Comparison of ENCODE assay signal across 8 cellular contexts in genomic region chr11:110711776-110712642, GRCh38. TPM values are rescaled to one million over a fixed set of nuclear protein-coding genes. Genes with fewer than 3 reads are reported as not detected.
DNase-seq lines count a peak whose midpoint lies in the region; ATAC-seq, FAIRE-seq and TF ChIP-seq lines count a peak whose summit lies in the region.
"Had no signal": no experiment of that assay in that cellular context is flagged by ENCODE, and none has a peak within 500 bp of the region (broad histone marks: within the 10 kb centered on the region; RNA-seq: fewer than 3 reads in every experiment).

A gene with protein sequence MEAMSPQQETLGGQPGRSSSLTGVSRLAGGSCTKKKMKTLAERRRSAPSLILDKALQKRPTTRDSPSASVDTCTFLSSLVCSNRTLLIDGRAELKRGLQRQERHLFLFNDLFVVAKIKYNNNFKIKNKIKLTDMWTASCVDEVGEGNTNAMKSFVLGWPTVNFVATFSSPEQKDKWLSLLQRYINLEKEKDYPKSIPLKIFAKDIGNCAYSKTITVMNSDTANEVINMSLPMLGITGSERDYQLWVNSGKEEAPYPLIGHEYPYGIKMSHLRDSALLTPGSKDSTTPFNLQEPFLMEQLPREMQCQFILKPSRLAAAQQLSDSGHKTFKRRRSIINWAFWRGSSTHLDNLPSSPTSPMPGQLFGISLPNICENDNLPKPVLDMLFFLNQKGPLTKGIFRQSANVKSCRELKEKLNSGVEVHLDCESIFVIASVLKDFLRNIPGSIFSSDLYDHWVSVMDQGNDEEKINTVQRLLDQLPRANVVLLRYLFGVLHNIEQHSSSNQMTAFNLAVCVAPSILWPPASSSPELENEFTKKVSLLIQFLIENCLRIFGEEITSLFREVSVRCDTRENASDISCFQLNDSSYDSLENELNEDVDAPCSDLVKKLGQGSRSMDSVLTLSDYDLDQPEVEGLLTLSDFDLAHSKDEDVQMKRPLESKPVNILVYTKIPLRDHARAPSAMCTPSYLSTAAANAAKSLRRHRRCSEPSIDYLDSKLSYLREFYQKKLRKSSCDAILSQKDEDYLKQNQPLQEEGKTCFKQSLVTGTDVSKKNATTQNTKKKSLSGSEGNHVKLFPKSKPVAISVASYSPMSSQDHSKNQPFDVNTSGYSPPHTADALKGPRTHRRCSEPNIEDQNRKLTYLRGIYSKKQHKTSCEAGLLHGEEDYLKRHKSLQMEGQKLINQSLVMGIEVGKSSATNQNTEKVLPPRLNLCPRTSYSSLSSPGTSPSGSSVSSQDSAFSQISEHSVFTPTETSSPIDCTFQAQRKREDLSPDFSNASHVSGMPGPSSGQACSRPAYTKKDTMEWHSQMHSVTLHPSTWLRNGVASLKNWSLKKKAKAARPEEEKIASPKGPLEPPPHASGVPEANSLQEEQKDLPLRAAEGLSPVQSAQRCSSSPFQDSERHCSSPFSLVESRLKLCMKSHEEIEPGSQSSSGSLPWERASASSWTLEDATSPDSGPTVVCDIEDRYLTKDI (minus strand): TSS chr11:110712437. CDS start chr11:110712231, 206 bp downstream.

- peaks cover 11% of the 10 kb centered on the region for H3K4me1 Mint-ChIP-seq in activated CD4-positive, alpha-beta T cell treated with anti-CD3 and anti-CD28 coated beads for 36 hours
- peaks cover 8% of the 10 kb centered on the region for H3K4me1 Mint-ChIP-seq in endodermal cell
- H3K4me1 Mint-ChIP-seq in memory B cell: peaks cover 13% of the 10 kb centered on the region
- H3K4me1 Mint-ChIP-seq in stimulated activated effector memory CD8-positive, alpha-beta T cell treated with anti-CD3 and anti-CD28 coated beads, Interleukin-12 subunit alpha, Interleukin-12 subunit beta, amount 100 ng/mL, for 72 hours: peaks cover 17% of the 10 kb centered on the region

- no peaks in the 10 kb centered on the region for H3K9me3 Mint-ChIP-seq in activated CD4-positive, alpha-beta T cell treated with anti-CD3 and anti-CD28 coated beads for 36 hours (ENCODE audit: low read depth)
- H3K9me3 Mint-ChIP-seq in endodermal cell (no peaks in the 10 kb centered on the region), memory B cell (no peaks in the 10 kb centered on the region)
- no peaks in the 10 kb centered on the region for H3K9me3 Mint-ChIP-seq in stimulated activated effector memory CD8-positive, alpha-beta T cell treated with anti-CD3 and anti-CD28 coated beads, Interleukin-12 subunit alpha, Interleukin-12 subunit beta, amount 100 ng/mL, for 72 hours

- peak within 1 kb of the TSS; percentile 82 for H3K4me3 ChIP-seq in endodermal cell (ENCODE audit: low read length)

- H3K4me1 ChIP-seq in endodermal cell (ENCODE audit: control insufficient read depth, insufficient read depth, low read length): peaks cover 6% of the 10 kb centered on the region

- H3K27me3 ChIP-seq in endodermal cell (ENCODE audit: control insufficient read depth, insufficient read depth, low read length, poor library complexity, severe bottlenecking): peaks cover 91% of the 10 kb centered on the region

- no peak for FAIRE-seq in GM18507 (lab: Jason Lieb, UNC)
- FAIRE-seq: islet of Langerhans had no signal

- ATAC-seq in HG02763 (IDR thresholded peaks at IDR 0.05; ENCODE audit: unreplicated experiment) (peak; percentile 71), memory B cell (ENCODE audit: low read depth) (peak; percentile 89)
- ATAC-seq in activated CD4-positive, alpha-beta T cell treated with anti-CD3 and anti-CD28 coated beads for 36 hours: peak; percentile 91
- ATAC-seq in stimulated activated effector memory CD8-positive, alpha-beta T cell treated with anti-CD3 and anti-CD28 coated beads, Interleukin-12 subunit alpha, Interleukin-12 subunit beta, amount 100 ng/mL, for 72 hours: peak; percentile 90

- peak within 1 kb of the TSS; percentile 62 for H3K4me3 Mint-ChIP-seq in activated CD4-positive, alpha-beta T cell treated with anti-CD3 and anti-CD28 coated beads for 36 hours
- H3K4me3 Mint-ChIP-seq in endodermal cell: peak within 1 kb of the TSS; percentile 59
- H3K4me3 Mint-ChIP-seq in memory B cell: peak within 1 kb of the TSS; percentile 90
- H3K4me3 Mint-ChIP-seq in stimulated activated effector memory CD8-positive, alpha-beta T cell treated with anti-CD3 and anti-CD28 coated beads, Interleukin-12 subunit alpha, Interleukin-12 subunit beta, amount 100 ng/mL, for 72 hours: peak within 1 kb of the TSS; percentile 65

- H3K9ac ChIP-seq in endodermal cell (ENCODE audit: extremely low read depth, low read length, poor library complexity, severe bottlenecking): no peak within 1 kb of the TSS

- no peak within 1 kb of the TSS for H3K27ac Mint-ChIP-seq in activated CD4-positive, alpha-beta T cell treated with anti-CD3 and anti-CD28 coated beads for 36 hours
- H3K27ac Mint-ChIP-seq in endodermal cell: no peak within 1 kb of the TSS
- H3K27ac Mint-ChIP-seq in memory B cell: peak within 1 kb of the TSS; percentile 62
- no peak within 1 kb of the TSS for H3K27ac Mint-ChIP-seq in stimulated activated effector memory CD8-positive, alpha-beta T cell treated with anti-CD3 and anti-CD28 coated beads, Interleukin-12 subunit alpha, Interleukin-12 subunit beta, amount 100 ng/mL, for 72 hours

- intact Hi-C loops in activated CD4-positive, alpha-beta T cell treated with anti-CD3 and anti-CD28 coated beads for 36 hours (cut with DNase I, micrococcal nuclease): loop anchor here in 1 of 2 experiments (1.0 to 10.0 kb wide), 3 partner anchors 255 to 518 kb away; no protein-coding TSS in a partner anchor

- TF ChIP-seq CTCF in endodermal cell (conservative IDR thresholded peaks at IDR 0.05): peak; percentile 23

- H3K27ac ChIP-seq in endodermal cell (ENCODE audit: low read depth, low read length): no peak within 1 kb of the TSS

- H3K27me3 Mint-ChIP-seq in activated CD4-positive, alpha-beta T cell treated with anti-CD3 and anti-CD28 coated beads for 36 hours: peaks cover 57% of the 10 kb centered on the region
- H3K27me3 Mint-ChIP-seq in endodermal cell (ENCODE audit: insufficient read depth): peaks cover 63% of the 10 kb centered on the region
- H3K27me3 Mint-ChIP-seq in memory B cell: peaks cover 9% of the 10 kb centered on the region

- POLR2A ChIA-PET in activated CD4-positive, alpha-beta T cell treated with anti-CD3 and anti-CD28 coated beads for 36 hours (lab: Charles Lee): no interaction called here

- CTCF ChIA-PET in activated CD4-positive, alpha-beta T cell treated with anti-CD3 and anti-CD28 coated beads for 36 hours (lab: Charles Lee): interaction anchor here (0.8 kb wide), 1 partner anchor 511 kb away, joined by 3 read pairs; no protein-coding TSS in a partner anchor

- 0% methylated on average over 21 to 107 of the region's 107 CpGs for WGBS in endodermal cell (ENCODE audit: insufficient coverage in 1 of 2, insufficient read length in 1 of 2), 2 experiments

- DNase-seq in GM18507 (ENCODE audit: extremely low spot score, insufficient read length, low read depth) (peak; percentile 38), NCI-H2029 treated with DMSO at 0.1 percent for 48 hours (lab: John Stamatoyannopoulos, UW) (peak; percentile 11), endodermal cell (peak; percentile 91), memory B cell (ENCODE audit: low spot score in 2 of 2) (peak; percentile 66 to 69)
- peak; percentile 77 for DNase-seq in activated CD4-positive, alpha-beta T cell treated with anti-CD3 and anti-CD28 coated beads for 36 hours
- DNase-seq in stimulated activated effector memory CD8-positive, alpha-beta T cell treated with anti-CD3 and anti-CD28 coated beads, Interleukin-12 subunit alpha, Interleukin-12 subunit beta, amount 100 ng/mL, for 72 hours (ENCODE audit: low spot score in 2 of 2): peak; percentile 34 to 66

- H3K9me3 ChIP-seq in endodermal cell (ENCODE audit: control insufficient read depth, low read length): no peaks in the 10 kb centered on the region

- no peaks in the 10 kb centered on the region for H3K36me3 Mint-ChIP-seq in activated CD4-positive, alpha-beta T cell treated with anti-CD3 and anti-CD28 coated beads for 36 hours (ENCODE audit: low read depth)
- H3K36me3 Mint-ChIP-seq in endodermal cell (ENCODE audit: low read depth) (no peaks in the 10 kb centered on the region), memory B cell (no peaks in the 10 kb centered on the region)
- no peaks in the 10 kb centered on the region for H3K36me3 Mint-ChIP-seq in stimulated activated effector memory CD8-positive, alpha-beta T cell treated with anti-CD3 and anti-CD28 coated beads, Interleukin-12 subunit alpha, Interleukin-12 subunit beta, amount 100 ng/mL, for 72 hours

- H3K36me3 ChIP-seq in endodermal cell (ENCODE audit: control insufficient read depth, insufficient read depth, low read length): no peaks in the 10 kb centered on the region

RNA-seq across cellular contexts. Expression of the gene that starts here (rescaled TPM):
- total RNA-seq in activated CD4-positive, alpha-beta T cell treated with anti-CD3 and anti-CD28 coated beads for 36 hours: under 1 TPM; 0.43 to 0.46 TPM
- total RNA-seq in endodermal cell: under 1 TPM; 0.15 to 0.27 TPM
- polyA plus RNA-seq in endodermal cell (2013, experiment 1 of 2): 0.21 TPM
- 0.21 TPM for polyA plus RNA-seq in endodermal cell (2013, experiment 2 of 2)

Comparison
In these comparisons a context has a peak if more than half of its experiments do, and no peak if none do; other contexts are left out.
1. Peak in DNase-seq and ATAC-seq in activated CD4-positive, alpha-beta T cell treated with anti-CD3 and anti-CD28 coated beads for 36 hours; RNA of the gene not detected or under 1 TPM.
2. Peak in DNase-seq and H3K4me3 ChIP-seq in endodermal cell; RNA of the gene not detected or under 1 TPM.
3. DNase-seq: peak in every context shown above with its lines; median percentile 91 in endodermal cell; 77 in activated CD4-positive, alpha-beta T cell treated with anti-CD3 and anti-CD28 coated beads for 36 hours; 68 in memory B cell; 50 in stimulated activated effector memory CD8-positive, alpha-beta T cell treated with anti-CD3 and anti-CD28 coated beads, Interleukin-12 subunit alpha, Interleukin-12 subunit beta, amount 100 ng/mL, for 72 hours; 38 in GM18507; 11 in NCI-H2029 treated with DMSO at 0.1 percent for 48 hours.